12 cellular contexts compared by ENCODE assay signal in the genomic region with DNA sequence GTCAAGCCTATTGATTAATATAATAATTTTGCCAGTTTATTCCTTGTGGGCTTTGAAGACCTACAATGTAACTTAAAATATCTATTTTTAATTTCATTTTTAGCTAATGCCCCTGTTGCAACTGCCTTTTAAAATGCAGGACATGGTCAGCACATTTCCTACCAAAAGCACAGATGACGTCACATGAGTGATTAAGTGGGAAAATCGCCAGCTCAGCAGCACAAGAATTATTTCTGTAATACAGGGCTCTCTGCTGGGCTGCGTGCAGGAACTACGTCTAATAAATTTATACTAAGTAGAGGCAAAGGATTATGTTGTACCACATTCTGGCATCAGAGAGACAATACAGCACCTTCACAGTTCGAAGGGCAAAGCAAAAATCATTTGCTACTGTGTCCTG. TPM values are rescaled to one million over a fixed set of nuclear protein-coding genes. Genes with fewer than 3 reads are reported as not detected.
DNase-seq lines count a peak whose midpoint lies in the region; ATAC-seq, FAIRE-seq and TF ChIP-seq lines count a peak whose summit lies in the region.
"Had no signal": no experiment of that assay in that cellular context is flagged by ENCODE, and none has a peak within 500 bp of the region (broad histone marks: within the 10 kb centered on the region; RNA-seq: fewer than 3 reads in every experiment).

No MANE protein-coding gene starts in this region.

- H3K4me1 ChIP-seq in esophagus muscularis mucosa (peaks cover 12 to 36% (median 24%) of the 10 kb centered on the region in 4 donors), upper lobe of right lung (peaks cover 16% of the 10 kb centered on the region)

- intact Hi-C loops in esophagus muscularis mucosa (cut with DNase I): no loop called here
- intact Hi-C loops in upper lobe of right lung (cut with DNase I): no loop called here

- no peak for FAIRE-seq in D721Med (lab: Jason Lieb, UNC)
- FAIRE-seq: A204.1 had no signal

- H3K27ac ChIP-seq in esophagus muscularis mucosa (replicated peaks in 1 of 4): peak overlapping the region; percentile 62 to 76 (median 68)
- peak overlapping the region; percentile 78 for H3K27ac ChIP-seq in upper lobe of right lung

- DNase-seq in DMS79 treated with DMSO at 0.1 percent for 48 hours (lab: John Stamatoyannopoulos, UW) (peak; percentile 21), DMS79 (lab: John Stamatoyannopoulos, UW) (no peak), esophagus muscularis mucosa (ENCODE audit: extremely low spot score) (peak; percentile 94), midbrain (lab: John Stamatoyannopoulos, UW) (peak; percentile 66), upper lobe of right lung (no peak), D721Med (ENCODE audit: insufficient read length, low spot score) (no peak), DMS153 (lab: John Stamatoyannopoulos, UW) (no peak), NCI-H526 (lab: John Stamatoyannopoulos, UW) (no peak)
- DNase-seq: effector CD8-positive, alpha-beta T cell had no signal

- H3K4me3 ChIP-seq in esophagus muscularis mucosa (peak overlapping the region in 2 of 4 donors; percentile 3 to 19), upper lobe of right lung (no peak overlapping the region)

- peak in 1 of 3 experiments; percentile 31 for TF ChIP-seq CTCF in esophagus muscularis mucosa (IDR thresholded peaks at IDR 0.05)
- no peak for TF ChIP-seq CTCF in upper lobe of right lung (IDR thresholded peaks at IDR 0.05)
- TF ChIP-seq CTCF in D721Med (IDR thresholded peaks at IDR 0.05; ENCODE audit: insufficient read depth, missing control alignments): no peak

- H3K36me3 ChIP-seq in esophagus muscularis mucosa: peaks cover 0 to 7% (median 2%) of the 10 kb centered on the region in 4 donors
- H3K36me3 ChIP-seq in upper lobe of right lung: no peaks in the 10 kb centered on the region

- ATAC-seq in upper lobe of right lung: peak; percentile 79

- no peak for TF ChIP-seq EP300 in esophagus muscularis mucosa (IDR thresholded peaks at IDR 0.05)

- H3K9me3 ChIP-seq in esophagus muscularis mucosa: no peaks in the 10 kb centered on the region
- no peaks in the 10 kb centered on the region for H3K9me3 ChIP-seq in upper lobe of right lung

- no peaks in the 10 kb centered on the region for H3K27me3 ChIP-seq in esophagus muscularis mucosa
- no peaks in the 10 kb centered on the region for H3K27me3 ChIP-seq in upper lobe of right lung

- WGBS in esophagus muscularis mucosa: 13% methylated on average over 5 of the region's 5 CpGs

- no peak for TF ChIP-seq POLR2A in esophagus muscularis mucosa (IDR thresholded peaks at IDR 0.05; ENCODE audit: low read depth)

RNA-seq across cellular contexts. Expression of a gene that starts 8.2 kb away (rescaled TPM):
- total RNA-seq in esophagus muscularis mucosa (10 to 100 TPM; 10.5 to 13.3 (median 11.4) TPM), upper lobe of right lung (10.8 TPM)

RNA-seq across cellular contexts. Expression of a gene that starts 40.3 kb away (rescaled TPM):
- total RNA-seq in esophagus muscularis mucosa (1 to 10 TPM in 3 of 4 donors, under 1 TPM in 1; 0.66 to 5.6 (median 2.9) TPM), upper lobe of right lung (0.35 TPM)

RNA-seq across cellular contexts. Expression of a gene that starts 44.3 kb away (rescaled TPM):
- total RNA-seq in esophagus muscularis mucosa: under 1 TPM in 1 of 4 donors, not detected in 3; 0.11 TPM
- total RNA-seq in upper lobe of right lung: 0.35 TPM
- total RNA-seq: HT1080; T-helper 1 cell treated with Interleukin-12 subunit alpha and Interleukin-12 subunit beta and Interleukin-4 antibody, amounts not matched to agents 30 ng/mL and 1 ng/mL, for 36 hours had no signal

RNA-seq across cellular contexts. Expression of a gene that starts 55.4 kb away (rescaled TPM):
- total RNA-seq in esophagus muscularis mucosa (under 1 TPM in 1 of 4 donors, not detected in 3; 0.83 TPM), upper lobe of right lung (14.3 TPM)
- total RNA-seq: HT1080; T-helper 1 cell treated with Interleukin-12 subunit alpha and Interleukin-12 subunit beta and Interleukin-4 antibody, amounts not matched to agents 30 ng/mL and 1 ng/mL, for 36 hours had no signal

Comparison
In these comparisons a context has a peak if more than half of its experiments do, and no peak if none do; other contexts are left out.
1. DNase-seq: peak in DMS79 treated with DMSO at 0.1 percent for 48 hours (single experiment), esophagus muscularis mucosa (single experiment) and midbrain (single experiment); none in DMS79 (single experiment), upper lobe of right lung (single experiment), D721Med (single experiment), DMS153 (single experiment) and NCI-H526 (0 of 2).